In the genomic region with DNA sequence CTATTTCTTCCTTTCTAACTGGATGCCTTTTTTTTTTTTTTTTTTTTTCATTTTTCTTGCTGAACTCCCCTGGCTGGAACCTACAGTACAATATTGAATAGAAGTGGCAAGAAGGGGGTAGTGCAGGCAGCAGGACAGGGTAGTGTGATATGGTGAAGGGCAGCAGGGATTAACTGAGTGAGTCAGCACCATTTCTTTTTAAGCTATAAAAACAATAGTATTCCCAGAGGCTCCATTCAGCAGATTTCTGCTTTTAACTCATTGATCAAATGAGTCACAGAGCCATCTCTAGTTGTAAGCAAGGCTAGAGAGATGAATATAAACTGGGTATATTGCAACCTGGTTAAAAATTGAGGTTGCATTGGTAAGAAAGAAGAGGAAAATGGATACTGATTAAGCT, we compare ENCODE assay signal across 15 cellular contexts. TPM values are rescaled to one million over a fixed set of nuclear protein-coding genes. Genes with fewer than 3 reads are reported as not detected.
DNase-seq lines count a peak whose midpoint lies in the region; ATAC-seq, FAIRE-seq and TF ChIP-seq lines count a peak whose summit lies in the region.
"Had no signal": no experiment of that assay in that cellular context is flagged by ENCODE, and none has a peak within 500 bp of the region (broad histone marks: within the 10 kb centered on the region; RNA-seq: fewer than 3 reads in every experiment).

No MANE protein-coding gene starts in this region.

- H3K27me3 Mint-ChIP-seq in MCF 10A (ENCODE audit: insufficient read depth, unreplicated experiment) (no peaks in the 10 kb centered on the region), Calu3 (ENCODE audit: unreplicated experiment) (peaks cover 18% of the 10 kb centered on the region)
- peaks cover 24% of the 10 kb centered on the region for H3K27me3 Mint-ChIP-seq in activated CD8-positive, alpha-beta memory T cell treated with anti-CD3 and anti-CD28 coated beads, Interleukin-2, amount 10 ng/mL, durations not matched to agents 7 days and 5 days

- BruUV-seq in MCF 10A (replicated peaks; lab: Mats Ljungman, UMichigan): no TSS peak
- BruUV-seq in Calu3 (replicated peaks; lab: Mats Ljungman, UMichigan): no TSS peak

- CTCF ChIA-PET in MCF 10A (lab: Yijun Ruan, JAX) (interaction anchor here (0.6 to 3.8 kb wide), 8 partner anchors 9 to 108 kb away, joined by 3 to 17 read pairs (median 4); no protein-coding TSS in a partner anchor), Calu3 (lab: Charles Lee) (interaction anchor here (0.6 to 0.7 kb wide), 2 partner anchors 35 to 364 kb away, joined by 3 to 5 read pairs; no protein-coding TSS in a partner anchor)
- CTCF ChIA-PET in activated CD8-positive, alpha-beta memory T cell treated with anti-CD3 and anti-CD28 coated beads, Interleukin-2, amount 10 ng/mL, durations not matched to agents 7 days and 5 days (lab: Charles Lee): interaction anchor here (0.7 to 2.3 kb wide), 4 partner anchors 10 to 717 kb away, joined by 3 to 11 read pairs (median 6); no protein-coding TSS in a partner anchor

- H3K9me3 ChIP-seq in breast epithelium (no peaks in the 10 kb centered on the region), SJCRH30 (replicated peaks) (no peaks in the 10 kb centered on the region), esophagus squamous epithelium (no peaks in the 10 kb centered on the region)
- H3K9me3 ChIP-seq: ovary, thoracic aorta had no signal

- H3K27ac Mint-ChIP-seq in MCF 10A (ENCODE audit: low read depth, unreplicated experiment) (no peak overlapping the region), Calu3 (ENCODE audit: unreplicated experiment) (no peak overlapping the region)
- no peak overlapping the region for H3K27ac Mint-ChIP-seq in activated CD8-positive, alpha-beta memory T cell treated with anti-CD3 and anti-CD28 coated beads, Interleukin-2, amount 10 ng/mL, durations not matched to agents 7 days and 5 days
- H3K27ac Mint-ChIP-seq: activated naive CD4-positive, alpha-beta T cell treated with anti-CD3 and anti-CD28 coated beads for 36 hours; mesothelial cell of epicardium had no signal

- no peak for ATAC-seq in activated CD8-positive, alpha-beta memory T cell treated with anti-CD3 and anti-CD28 coated beads, Interleukin-2, amount 10 ng/mL, durations not matched to agents 7 days and 5 days

- POLR2A ChIA-PET in MCF 10A (lab: Yijun Ruan, JAX): interaction anchor here (0.7 to 1.6 kb wide), 5 partner anchors 11 to 53 kb away, joined by 3 to 5 read pairs (median 3); no protein-coding TSS in a partner anchor

- no peaks in the 10 kb centered on the region for H3K36me3 ChIP-seq in breast epithelium
- no peaks in the 10 kb centered on the region for H3K36me3 ChIP-seq in SJCRH30
- no peaks in the 10 kb centered on the region for H3K36me3 ChIP-seq in esophagus squamous epithelium
- H3K36me3 ChIP-seq: ovary, thoracic aorta had no signal

- H3K4me1 ChIP-seq in breast epithelium: no peaks in the 10 kb centered on the region
- peaks cover 36% of the 10 kb centered on the region for H3K4me1 ChIP-seq in SJCRH30
- peaks cover 15 to 68% (median 34%) of the 10 kb centered on the region in 3 donors for H3K4me1 ChIP-seq in esophagus squamous epithelium

- H3K36me3 Mint-ChIP-seq in MCF 10A (ENCODE audit: insufficient read depth, unreplicated experiment) (peaks cover 6% of the 10 kb centered on the region), Calu3 (ENCODE audit: insufficient read depth, unreplicated experiment) (no peaks in the 10 kb centered on the region)
- H3K36me3 Mint-ChIP-seq in activated CD8-positive, alpha-beta memory T cell treated with anti-CD3 and anti-CD28 coated beads, Interleukin-2, amount 10 ng/mL, durations not matched to agents 7 days and 5 days: peaks cover 3% of the 10 kb centered on the region
- H3K36me3 Mint-ChIP-seq: mesothelial cell of epicardium had no signal

- H3K27me3 ChIP-seq in breast epithelium (no peaks in the 10 kb centered on the region), SJCRH30 (no peaks in the 10 kb centered on the region), esophagus squamous epithelium (no peaks in the 10 kb centered on the region)
- H3K27me3 ChIP-seq: ovary had no signal

- H3K27ac ChIP-seq in breast epithelium: no peak overlapping the region
- no peak overlapping the region for H3K27ac ChIP-seq in SJCRH30
- H3K27ac ChIP-seq in esophagus squamous epithelium: peak overlapping the region in 3 of 4 donors; percentile 81 to 89 (median 87)
- H3K27ac ChIP-seq: ovary, thoracic aorta had no signal

- DNase-seq in MCF 10A (ENCODE audit: unreplicated experiment) (peak; percentile 81), breast epithelium (ENCODE audit: low spot score in 2 of 2) (no peak), SJCRH30 (peak; percentile 49 to 69), esophagus squamous epithelium (lab: John Stamatoyannopoulos, UW) (no peak), Calu3 (no peak), urothelium cell line (ENCODE audit: low spot score) (no peak), DMS79 (lab: John Stamatoyannopoulos, UW) (no peak)
- no peak for DNase-seq in activated CD8-positive, alpha-beta memory T cell treated with anti-CD3 and anti-CD28 coated beads, Interleukin-2, amount 10 ng/mL, durations not matched to agents 7 days and 5 days
- DNase-seq: activated naive CD4-positive, alpha-beta T cell treated with anti-CD3 and anti-CD28 coated beads for 36 hours; NCI-H187; NCI-H748 treated with DMSO at 0.1 percent for 48 hours; ovary had no signal

- TF ChIP-seq CTCF in MCF 10A (IDR thresholded peaks at IDR 0.05; ENCODE audit: unreplicated experiment) (no peak), breast epithelium (IDR thresholded peaks at IDR 0.05) (no peak), esophagus squamous epithelium (IDR thresholded peaks at IDR 0.05) (peak in 1 of 6 experiments; percentile 24), Calu3 (IDR thresholded peaks at IDR 0.05; ENCODE audit: unreplicated experiment) (no peak)

- intact Hi-C loops in MCF 10A (cut with micrococcal nuclease): no loop called here
- intact Hi-C loops in breast epithelium (cut with DNase I; ENCODE audit: low total_unique reads): no loop called here
- intact Hi-C loops in esophagus squamous epithelium (cut with DNase I): no loop called here
- intact Hi-C loops in Calu3 (cut with micrococcal nuclease; ENCODE audit: unreplicated experiment): no loop called here

- H3K4me1 Mint-ChIP-seq in MCF 10A (ENCODE audit: insufficient read depth, unreplicated experiment) (peaks cover 34% of the 10 kb centered on the region), Calu3 (ENCODE audit: low read depth, unreplicated experiment) (peaks cover 7% of the 10 kb centered on the region)
- H3K4me1 Mint-ChIP-seq in activated CD8-positive, alpha-beta memory T cell treated with anti-CD3 and anti-CD28 coated beads, Interleukin-2, amount 10 ng/mL, durations not matched to agents 7 days and 5 days: peaks cover 10% of the 10 kb centered on the region

- H3K4me3 ChIP-seq in breast epithelium (no peak overlapping the region), SJCRH30 (no peak overlapping the region), esophagus squamous epithelium (no peak overlapping the region)
- H3K4me3 ChIP-seq: ovary, thoracic aorta had no signal

- no peaks in the 10 kb centered on the region for H3K9me3 Mint-ChIP-seq in MCF 10A (ENCODE audit: unreplicated experiment)
- H3K9me3 Mint-ChIP-seq in Calu3 (ENCODE audit: low read depth, unreplicated experiment): no peaks in the 10 kb centered on the region
- no peaks in the 10 kb centered on the region for H3K9me3 Mint-ChIP-seq in activated CD8-positive, alpha-beta memory T cell treated with anti-CD3 and anti-CD28 coated beads, Interleukin-2, amount 10 ng/mL, durations not matched to agents 7 days and 5 days (ENCODE audit: low read depth)
- H3K9me3 Mint-ChIP-seq: mesothelial cell of epicardium had no signal

- H3K4me3 Mint-ChIP-seq in MCF 10A (ENCODE audit: unreplicated experiment) (no peak overlapping the region), Calu3 (ENCODE audit: low read depth, unreplicated experiment) (no peak overlapping the region)
- no peak overlapping the region for H3K4me3 Mint-ChIP-seq in activated CD8-positive, alpha-beta memory T cell treated with anti-CD3 and anti-CD28 coated beads, Interleukin-2, amount 10 ng/mL, durations not matched to agents 7 days and 5 days
- H3K4me3 Mint-ChIP-seq: activated naive CD4-positive, alpha-beta T cell treated with anti-CD3 and anti-CD28 coated beads for 36 hours; mesothelial cell of epicardium had no signal

- TF ChIP-seq POLR2A in breast epithelium (IDR thresholded peaks at IDR 0.05) (no peak), esophagus squamous epithelium (IDR thresholded peaks at IDR 0.05) (no peak)

- no peak for FAIRE-seq in urothelium cell line (lab: Jason Lieb, UNC)
- FAIRE-seq: H54 had no signal

RNA-seq across cellular contexts. Expression of a gene that starts 53.6 kb away (rescaled TPM):
- total RNA-seq in MCF 10A (2022): 60.4 and 66.9 TPM in 2 replicates
- 100 to 1,000 TPM in 1 of 3 donors, 10 to 100 TPM in 2; 54.9 to 100 (median 63.6) TPM for total RNA-seq in breast epithelium
- 26.3 and 26.8 TPM in 2 replicates for total RNA-seq in SJCRH30 (2014; rRNA removed; shearing (Covaris generic))
- 10 to 100 TPM; 23.4 to 50.7 (median 39.6) TPM for total RNA-seq in esophagus squamous epithelium
- 16.2 and 16.4 TPM in 2 replicates for total RNA-seq in Calu3 (2022)
- 10 to 100 TPM; 10.8 to 13.8 TPM for total RNA-seq in activated CD8-positive, alpha-beta memory T cell treated with anti-CD3 and anti-CD28 coated beads, Interleukin-2, amount 10 ng/mL, durations not matched to agents 7 days and 5 days

RNA-seq across cellular contexts. Expression of a gene that starts 56.0 kb away (rescaled TPM):
- total RNA-seq in MCF 10A (2022): 27.5 and 41.5 TPM in 2 replicates
- total RNA-seq in breast epithelium: 10 to 100 TPM; 29.1 to 58.7 (median 50.5) TPM
- total RNA-seq in SJCRH30 (2014; rRNA removed; shearing (Covaris generic)): 27.2 and 31.2 TPM in 2 replicates
- 100 to 1,000 TPM; 105 to 209 (median 158) TPM for total RNA-seq in esophagus squamous epithelium
- 31.9 and 33.7 TPM in 2 replicates for total RNA-seq in Calu3 (2022)
- 10 to 100 TPM; 10.2 to 21.1 TPM for total RNA-seq in activated CD8-positive, alpha-beta memory T cell treated with anti-CD3 and anti-CD28 coated beads, Interleukin-2, amount 10 ng/mL, durations not matched to agents 7 days and 5 days

Comparison
In these comparisons a context has a peak if more than half of its experiments do, and no peak if none do; other contexts are left out.
1. DNase-seq: peak in MCF 10A (single experiment) and SJCRH30 (2 of 2); none in breast epithelium (0 of 2), esophagus squamous epithelium (single experiment), Calu3 (single experiment), urothelium cell line (single experiment), DMS79 (single experiment) and activated CD8-positive, alpha-beta memory T cell treated with anti-CD3 and anti-CD28 coated beads, Interleukin-2, amount 10 ng/mL, durations not matched to agents 7 days and 5 days (single experiment).
2. H3K27ac ChIP-seq: peak in esophagus squamous epithelium (3 of 4); none in breast epithelium (0 of 2) and SJCRH30 (single experiment).